In the genomic region with DNA sequence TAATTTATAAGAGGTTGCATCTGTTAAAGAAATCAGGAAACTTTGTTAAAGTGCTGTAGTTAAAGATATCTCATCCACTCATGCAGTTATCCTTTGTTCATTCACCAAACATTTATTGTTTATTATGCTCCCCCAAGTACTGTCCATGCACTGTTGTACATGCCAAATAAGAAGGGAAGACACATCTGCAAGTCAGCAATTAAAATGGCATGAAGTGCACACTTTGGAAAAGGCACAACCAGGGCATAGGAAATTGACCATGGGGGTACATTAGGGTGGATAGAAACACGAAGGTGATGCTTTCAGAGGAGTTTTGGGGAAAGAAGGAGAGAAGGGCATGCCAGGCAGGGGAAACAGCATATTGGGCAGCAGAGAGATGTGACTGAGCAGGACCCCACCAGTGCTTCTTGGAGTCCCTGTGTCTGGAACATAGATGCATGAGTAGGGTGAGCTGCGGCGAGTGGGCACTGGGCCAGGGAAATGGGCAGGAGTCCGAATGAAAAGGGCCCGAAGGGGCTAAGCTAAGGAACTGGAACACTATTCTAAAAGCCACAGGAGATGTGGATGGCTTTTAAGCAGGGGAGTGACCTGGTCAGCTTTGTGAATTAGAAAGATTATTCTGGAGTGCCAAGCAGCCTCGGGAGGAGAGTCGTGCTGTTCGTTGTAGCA, we compare ENCODE assay signal across 16 cellular contexts.
"Had no signal": no experiment of that assay in that cellular context is flagged by ENCODE, and none has a peak within 500 bp of the region (broad histone marks: within the 10 kb centered on the region; RNA-seq: fewer than 3 reads in every experiment).

No MANE protein-coding gene starts in this region.

- H3K9me3 ChIP-seq: lower lobe of right lung, testis, uterus had no signal

- H3K4me1 ChIP-seq: lower lobe of right lung, testis, uterus had no signal

- H3K36me3 ChIP-seq: lower lobe of right lung, uterus had no signal

- H3K4me3 ChIP-seq: lower lobe of right lung, testis, uterus had no signal

- H3K27ac ChIP-seq: lower lobe of right lung, testis, uterus had no signal

- H3K27me3 ChIP-seq: testis, uterus had no signal

- ATAC-seq: activated CD8-positive, alpha-beta T cell treated with anti-CD3 and anti-CD28 coated beads, Interleukin-2, amount 10 ng/mL, durations not matched to agents 7 days and 5 days; lower lobe of right lung; stimulated activated naive B cell treated with anti-CD40 and anti-IgM and Interleukin-4, amounts not matched to agents 10 μg/mL and 1 μg/mL and 100 μg/mL, for 72 hours had no signal

- DNase-seq: activated CD4-positive, alpha-beta T cell treated with anti-CD3 and anti-CD28 coated beads for 1 hour; activated CD4-positive, alpha-beta T cell treated with anti-CD3 and anti-CD28 coated beads, Interleukin-2, amount 50 U/mL, for 1 hour; activated CD8-positive, alpha-beta T cell treated with anti-CD3 and anti-CD28 coated beads, Interleukin-2, amount 10 ng/mL, durations not matched to agents 7 days and 5 days; activated gamma-delta T cell; effector CD4-positive, alpha-beta T cell; kidney; lower lobe of right lung; mesendoderm; naive B cell; occipital lobe; stimulated activated CD4-positive, alpha-beta T cell treated with anti-CD3 and anti-CD28 coated beads, Interleukin-2, amount 100 ng/mL, for 48 hours; stimulated activated CD8-positive, alpha-beta memory T cell treated with anti-CD3 and anti-CD28 coated beads, Interleukin-4, amount 100 ng/mL, for 48 hours; stimulated activated naive B cell treated with anti-CD40 and anti-IgM and Interleukin-4, amounts not matched to agents 10 μg/mL and 1 μg/mL and 100 μg/mL, for 72 hours; trophoblast cell; uterus had no signal
